ENCODE assay signal across 20 cellular contexts in the genomic region with DNA sequence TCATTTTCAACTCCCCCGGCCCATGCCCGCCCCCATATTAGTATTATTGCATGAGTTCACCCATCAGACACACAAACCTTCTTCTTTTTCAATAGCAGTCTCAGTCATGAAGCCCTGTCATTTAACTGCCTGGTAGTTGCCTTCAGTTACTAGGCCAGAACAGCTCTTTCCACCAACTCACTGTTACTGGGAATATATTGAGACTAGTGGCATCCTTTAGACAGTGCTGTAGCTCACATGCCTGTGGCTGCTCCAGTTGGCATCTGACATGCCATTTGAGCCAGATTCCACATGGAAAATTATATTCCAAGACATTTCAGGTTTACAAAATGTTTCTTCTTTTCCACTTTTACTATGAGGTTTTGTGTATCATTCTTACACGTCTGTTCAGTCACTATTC.
DNase-seq lines count a peak whose midpoint lies in the region; ATAC-seq, FAIRE-seq and TF ChIP-seq lines count a peak whose summit lies in the region.
"Had no signal": no experiment of that assay in that cellular context is flagged by ENCODE, and none has a peak within 500 bp of the region (broad histone marks: within the 10 kb centered on the region; RNA-seq: fewer than 3 reads in every experiment).

No MANE protein-coding gene starts in this region.

- no peak overlapping the region for H2AFZ ChIP-seq in mesenchymal stem cell (ENCODE audit: low read depth, low read length)

- no peak for ATAC-seq in activated CD8-positive, alpha-beta T cell treated with anti-CD3 and anti-CD28 coated beads, Interleukin-2, amount 10 ng/mL, durations not matched to agents 7 days and 5 days
- ATAC-seq in HG03520 (IDR thresholded peaks at IDR 0.05; ENCODE audit: unreplicated experiment): no peak

- H3K4me3 Mint-ChIP-seq in progenitor cell of endocrine pancreas (ENCODE audit: low read depth): no peak overlapping the region
- no peak overlapping the region for H3K4me3 Mint-ChIP-seq in activated CD8-positive, alpha-beta T cell treated with anti-CD3 and anti-CD28 coated beads, Interleukin-2, amount 10 ng/mL, durations not matched to agents 7 days and 5 days
- H3K4me3 Mint-ChIP-seq: CD8-positive, alpha-beta memory T cell had no signal

- H3K27ac ChIP-seq in HUES6 (ENCODE audit: low read depth, low read length) (0 out of 2 replicates have a peak overlapping the region, but pooled peaks have one; percentile 14), mesenchymal stem cell (ENCODE audit: low read length, poor library complexity, severe bottlenecking) (no peak overlapping the region), tibial nerve (peak overlapping the region in 2 of 4 donors; percentile 26 to 47)
- H3K27ac ChIP-seq: SK-N-MC had no signal

- peak overlapping the region; percentile 35 for H3K27ac Mint-ChIP-seq in progenitor cell of endocrine pancreas
- H3K27ac Mint-ChIP-seq in activated CD8-positive, alpha-beta T cell treated with anti-CD3 and anti-CD28 coated beads, Interleukin-2, amount 10 ng/mL, durations not matched to agents 7 days and 5 days: no peak overlapping the region

- POLR2A ChIA-PET in activated CD8-positive, alpha-beta T cell treated with anti-CD3 and anti-CD28 coated beads, Interleukin-2, amount 10 ng/mL, durations not matched to agents 7 days and 5 days (lab: Charles Lee): no interaction called here

- H3K9ac ChIP-seq in HUES6 (ENCODE audit: low read length): no peak overlapping the region
- peak overlapping the region; percentile 23 for H3K9ac ChIP-seq in mesenchymal stem cell (ENCODE audit: low read length)

- no peak overlapping the region for H2BK15ac ChIP-seq in mesenchymal stem cell (ENCODE audit: low read depth, poor library complexity, severe bottlenecking)

- H3K14ac ChIP-seq in mesenchymal stem cell (ENCODE audit: low read length in 2 of 2): no peak overlapping the region

- H3K18ac ChIP-seq in mesenchymal stem cell (ENCODE audit: low read depth in 1 of 2, low read length in 2 of 2): no peak overlapping the region

- WGBS in mesenchymal stem cell: 96% methylated on average over 2 of the region's 3 CpGs
- 72 to 81% methylated on average over 3 of the region's 3 CpGs for WGBS in tibial nerve, 2 donors

- peaks cover 10% of the 10 kb centered on the region for H3K79me1 ChIP-seq in mesenchymal stem cell (replicated peaks; ENCODE audit: low read length, poor library complexity, severe bottlenecking)

- H3K4me2 ChIP-seq in mesenchymal stem cell (ENCODE audit: low read length, poor library complexity, severe bottlenecking): no peak overlapping the region

- H3K4me1 ChIP-seq in HUES6 (ENCODE audit: control insufficient read depth, insufficient read depth, low read length) (peaks cover 28% of the 10 kb centered on the region), mesenchymal stem cell (ENCODE audit: control insufficient read depth, insufficient read depth, low read depth, low read length) (peaks cover under 1% of the 10 kb centered on the region), tibial nerve (peaks cover 0 to 24% (median 2%) of the 10 kb centered on the region in 4 donors)

- no peak overlapping the region for H4K8ac ChIP-seq in mesenchymal stem cell (ENCODE audit: low read length)

- no peaks in the 10 kb centered on the region for H3K27me3 Mint-ChIP-seq in progenitor cell of endocrine pancreas
- H3K27me3 Mint-ChIP-seq in activated CD8-positive, alpha-beta T cell treated with anti-CD3 and anti-CD28 coated beads, Interleukin-2, amount 10 ng/mL, durations not matched to agents 7 days and 5 days (ENCODE audit: low read depth): no peaks in the 10 kb centered on the region

- H2BK5ac ChIP-seq in mesenchymal stem cell (ENCODE audit: low read depth, low read length, poor library complexity, severe bottlenecking): no peak overlapping the region

- H2BK120ac ChIP-seq in mesenchymal stem cell (ENCODE audit: low read depth, low read length): no peak overlapping the region

- no peak for TF ChIP-seq CTCF in progenitor cell of endocrine pancreas (IDR thresholded peaks at IDR 0.05; ENCODE audit: unreplicated experiment)
- TF ChIP-seq CTCF in tibial nerve (IDR thresholded peaks at IDR 0.05): no peak

- H3K36me3 ChIP-seq in HUES6 (ENCODE audit: control insufficient read depth, insufficient read depth, low read length): peaks cover 38% of the 10 kb centered on the region
- peaks cover 9 to 79% of the 10 kb centered on the region in 2 experiments for H3K36me3 ChIP-seq in mesenchymal stem cell (ENCODE audit: control insufficient read depth in 1 of 2, insufficient read depth in 2 of 2, low read depth in 1 of 2, low read length in 2 of 2)
- H3K36me3 ChIP-seq in tibial nerve: peaks cover 0 to 36% (median 0%) of the 10 kb centered on the region in 3 donors

- no peak overlapping the region for H2BK12ac ChIP-seq in mesenchymal stem cell (ENCODE audit: low read length in 2 of 2)

- no peak overlapping the region for H3K23ac ChIP-seq in mesenchymal stem cell (ENCODE audit: low read length in 2 of 2)

- H3K9me3 ChIP-seq in HUES6 (ENCODE audit: control insufficient read depth, insufficient read depth, low read depth, low read length): no peaks in the 10 kb centered on the region
- H3K9me3 ChIP-seq in mesenchymal stem cell (ENCODE audit: control insufficient read depth, low read length): no peaks in the 10 kb centered on the region
- no peaks in the 10 kb centered on the region for H3K9me3 ChIP-seq in tibial nerve

- TF ChIP-seq POLR2A in GM12892 (IDR thresholded peaks at IDR 0.05; ENCODE audit: low read depth, low read length): no peak
- no peak for TF ChIP-seq POLR2A in tibial nerve (IDR thresholded peaks at IDR 0.05)

- no peak overlapping the region for H4K91ac ChIP-seq in mesenchymal stem cell (ENCODE audit: low read length)

- H3K27me3 ChIP-seq in HUES6 (ENCODE audit: control insufficient read depth, insufficient read depth, low read length) (no peaks in the 10 kb centered on the region), mesenchymal stem cell (ENCODE audit: control insufficient read depth in 1 of 2, insufficient read depth in 1 of 2, low read length in 2 of 2) (no peaks in the 10 kb centered on the region), tibial nerve (no peaks in the 10 kb centered on the region)

- H3K4me3 ChIP-seq in HUES6 (ENCODE audit: low read depth, low read length) (no peak overlapping the region), mesenchymal stem cell (ENCODE audit: insufficient read depth in 1 of 2, low read depth in 1 of 2, low read length in 2 of 2) (no peak overlapping the region), tibial nerve (no peak overlapping the region)
- H3K4me3 ChIP-seq: SK-N-MC had no signal

- peaks cover 29% of the 10 kb centered on the region for H3K36me3 Mint-ChIP-seq in progenitor cell of endocrine pancreas (ENCODE audit: insufficient read depth)
- H3K36me3 Mint-ChIP-seq in activated CD8-positive, alpha-beta T cell treated with anti-CD3 and anti-CD28 coated beads, Interleukin-2, amount 10 ng/mL, durations not matched to agents 7 days and 5 days (ENCODE audit: low read depth): peaks cover 2% of the 10 kb centered on the region

- H2AK5ac ChIP-seq in mesenchymal stem cell (ENCODE audit: low read length, severe bottlenecking): no peak overlapping the region

- peaks cover 2% of the 10 kb centered on the region for H3K4me1 Mint-ChIP-seq in progenitor cell of endocrine pancreas (ENCODE audit: low read depth)
- H3K4me1 Mint-ChIP-seq in activated CD8-positive, alpha-beta T cell treated with anti-CD3 and anti-CD28 coated beads, Interleukin-2, amount 10 ng/mL, durations not matched to agents 7 days and 5 days (ENCODE audit: low read depth): no peaks in the 10 kb centered on the region
- H3K4me1 Mint-ChIP-seq: CD8-positive, alpha-beta memory T cell had no signal

- H3K4ac ChIP-seq in mesenchymal stem cell (ENCODE audit: low read depth in 1 of 2, low read length in 2 of 2): no peak overlapping the region

- FAIRE-seq in GM12892 (lab: Jason Lieb, UNC): peak; percentile 17
- FAIRE-seq: D721Med had no signal

- no peaks in the 10 kb centered on the region for H3K9me3 Mint-ChIP-seq in progenitor cell of endocrine pancreas (ENCODE audit: low read depth)
- H3K9me3 Mint-ChIP-seq in activated CD8-positive, alpha-beta T cell treated with anti-CD3 and anti-CD28 coated beads, Interleukin-2, amount 10 ng/mL, durations not matched to agents 7 days and 5 days (ENCODE audit: insufficient read depth): no peaks in the 10 kb centered on the region
- H3K9me3 Mint-ChIP-seq: CD8-positive, alpha-beta memory T cell had no signal

- no peak for DNase-seq in GM12892 (ENCODE audit: insufficient read length)
- DNase-seq in mesenchymal stem cell: no peak
- DNase-seq in progenitor cell of endocrine pancreas (ENCODE audit: low spot score, unreplicated experiment): no peak
- no peak for DNase-seq in activated CD8-positive, alpha-beta T cell treated with anti-CD3 and anti-CD28 coated beads, Interleukin-2, amount 10 ng/mL, durations not matched to agents 7 days and 5 days
- DNase-seq in DMS153 treated with DMSO at 0.1 percent for 48 hours (lab: John Stamatoyannopoulos, UW; ENCODE audit: unreplicated experiment): no peak
- no peak for DNase-seq in tibial nerve (ENCODE audit: low spot score in 2 of 2)
- DNase-seq: C1 segment of cervical spinal cord; CD8-positive, alpha-beta memory T cell; DMS79 treated with DMSO at 0.1 percent for 48 hours; H7; KG1; NCI-H1417; NCI-H187; NCI-H2107; NCI-H524; SHP77 had no signal

- CTCF ChIA-PET in activated CD8-positive, alpha-beta T cell treated with anti-CD3 and anti-CD28 coated beads, Interleukin-2, amount 10 ng/mL, durations not matched to agents 7 days and 5 days (lab: Charles Lee): interaction anchor here (2.2 kb wide), 1 partner anchor 30 kb away, joined by 6 read pairs; no protein-coding TSS in a partner anchor

- TF ChIP-seq EP300 in tibial nerve (IDR thresholded peaks at IDR 0.05): no peak
